In genomic region chr1:65180977-65181376, GRCh38 we compare ENCODE assay signal across 31 cellular contexts. TPM values are rescaled to one million over a fixed set of nuclear protein-coding genes. Genes with fewer than 3 reads are reported as not detected.
"Had no signal": no experiment of that assay in that cellular context is flagged by ENCODE, and none has a peak within 500 bp of the region (broad histone marks: within the 10 kb centered on the region; RNA-seq: fewer than 3 reads in every experiment).

No MANE protein-coding gene starts in this region.

- H3K4me1 Mint-ChIP-seq: naive thymus-derived CD8-positive, alpha-beta T cell; neural crest cell; stimulated activated memory B cell treated with anti-CD40 and anti-IgM and Interleukin-4, amounts not matched to agents 10 μg/mL and 1 μg/mL and 100 μg/mL, for 72 hours; stimulated activated naive CD8-positive, alpha-beta T cell treated with anti-CD3 and anti-CD28 coated beads, Interleukin-15, amount 100 ng/mL, for 72 hours had no signal

- H3K4me3 ChIP-seq: pancreas, prostate gland, right lobe of liver, sigmoid colon, skin epidermis, smooth muscle cell, spleen, suprapubic skin, testis, tibial artery, transverse colon, upper lobe of left lung, vagina had no signal

- H3K27ac ChIP-seq: neutrophil, pancreas, prostate gland, right lobe of liver, sigmoid colon, skin epidermis, spleen, suprapubic skin, testis, tibial artery, transverse colon, upper lobe of left lung, vagina had no signal

- H3K36me3 ChIP-seq: neutrophil, pancreas, prostate gland, right lobe of liver, sigmoid colon, spleen, suprapubic skin, tibial artery, transverse colon, upper lobe of left lung, vagina had no signal

- H3K9me3 Mint-ChIP-seq: naive thymus-derived CD8-positive, alpha-beta T cell; natural killer cell treated with Interleukin-12 subunit alpha and Interleukin-12 subunit beta and Interleukin-15 and Interleukin-18, amount 100 ng/mL, for 72 hours; nephron progenitor cell; neural crest cell; stimulated activated memory B cell treated with anti-CD40 and anti-IgM and Interleukin-4, amounts not matched to agents 10 μg/mL and 1 μg/mL and 100 μg/mL, for 72 hours; stimulated activated naive CD8-positive, alpha-beta T cell treated with anti-CD3 and anti-CD28 coated beads, Interleukin-15, amount 100 ng/mL, for 72 hours had no signal

- H3K4me1 ChIP-seq: pancreas, spleen, testis had no signal

- H3K4me3 Mint-ChIP-seq: naive thymus-derived CD8-positive, alpha-beta T cell; natural killer cell treated with Interleukin-12 subunit alpha and Interleukin-12 subunit beta and Interleukin-15 and Interleukin-18, amount 100 ng/mL, for 72 hours; nephron progenitor cell; neural crest cell; stimulated activated memory B cell treated with anti-CD40 and anti-IgM and Interleukin-4, amounts not matched to agents 10 μg/mL and 1 μg/mL and 100 μg/mL, for 72 hours; stimulated activated naive CD8-positive, alpha-beta T cell treated with anti-CD3 and anti-CD28 coated beads, Interleukin-15, amount 100 ng/mL, for 72 hours had no signal

- FAIRE-seq: pancreas, urothelium cell line had no signal

- DNase-seq: naive thymus-derived CD8-positive, alpha-beta T cell; nephron progenitor cell; nucleus accumbens; pancreas; right cardiac atrium; right lobe of liver; sigmoid colon; spleen; stimulated activated CD4-positive, alpha-beta T cell treated with anti-CD3 and anti-CD28 coated beads, Interleukin-12 subunit alpha, Interleukin-12 subunit beta, amount 100 ng/mL, for 4 hours; stimulated activated CD4-positive, alpha-beta T cell treated with anti-CD3 and anti-CD28 coated beads, Interleukin-1b, Interleukin-23, amount 100 ng/mL, for 48 hours; stimulated activated CD4-positive, alpha-beta T cell treated with anti-CD3 and anti-CD28 coated beads, Interleukin-4, amount 100 ng/mL, for 1 hour; stimulated activated CD4-positive, alpha-beta T cell treated with anti-CD3 and anti-CD28 coated beads, Interleukin-4, amount 100 ng/mL, for 4 hours; stimulated activated CD8-positive, alpha-beta memory T cell treated with anti-CD3 and anti-CD28 coated beads, Interleukin-4, amount 100 ng/mL, for 48 hours; stimulated activated naive CD4-positive, alpha-beta T cell; stimulated activated naive CD8-positive, alpha-beta T cell treated with anti-CD3 and anti-CD28 coated beads, Interleukin-15, amount 100 ng/mL, for 72 hours; stimulated activated naive CD8-positive, alpha-beta T cell treated with anti-CD3 and anti-CD28 coated beads, Interleukin-15, Interleukin-2, amounts not matched to agents 100 U/mL and 50 U/mL, for 24 hours; substantia nigra; testis; tibial artery; transverse colon; upper lobe of left lung had no signal

- H3K4me2 ChIP-seq: smooth muscle cell had no signal

- ATAC-seq: naive thymus-derived CD8-positive, alpha-beta T cell; natural killer cell treated with Interleukin-12 subunit alpha and Interleukin-12 subunit beta and Interleukin-15 and Interleukin-18, amount 100 ng/mL, for 72 hours; pancreas; right cardiac atrium; right lobe of liver; stimulated activated memory B cell treated with anti-CD40 and anti-IgM and Interleukin-4, amounts not matched to agents 10 μg/mL and 1 μg/mL and 100 μg/mL, for 72 hours; stimulated activated naive CD8-positive, alpha-beta T cell treated with anti-CD3 and anti-CD28 coated beads, Interleukin-15, amount 100 ng/mL, for 72 hours; stimulated activated naive CD8-positive, alpha-beta T cell treated with anti-CD3 and anti-CD28 coated beads, Interleukin-15, Interleukin-2, amounts not matched to agents 100 U/mL and 50 U/mL, for 24 hours had no signal

- H3K9me3 ChIP-seq: neutrophil, pancreas, prostate gland, right lobe of liver, sigmoid colon, spleen, suprapubic skin, testis, tibial artery, transverse colon, upper lobe of left lung, vagina had no signal

- H3K36me3 Mint-ChIP-seq: naive thymus-derived CD8-positive, alpha-beta T cell; natural killer cell treated with Interleukin-12 subunit alpha and Interleukin-12 subunit beta and Interleukin-15 and Interleukin-18, amount 100 ng/mL, for 72 hours; stimulated activated memory B cell treated with anti-CD40 and anti-IgM and Interleukin-4, amounts not matched to agents 10 μg/mL and 1 μg/mL and 100 μg/mL, for 72 hours had no signal

- H3K27me3 ChIP-seq: neutrophil, pancreas, right lobe of liver, sigmoid colon, spleen, suprapubic skin, testis, tibial artery, transverse colon, upper lobe of left lung, vagina had no signal

- H3K27me3 Mint-ChIP-seq: stimulated activated memory B cell treated with anti-CD40 and anti-IgM and Interleukin-4, amounts not matched to agents 10 μg/mL and 1 μg/mL and 100 μg/mL, for 72 hours; stimulated activated naive CD8-positive, alpha-beta T cell treated with anti-CD3 and anti-CD28 coated beads, Interleukin-15, amount 100 ng/mL, for 72 hours had no signal

- H3K27ac Mint-ChIP-seq: naive thymus-derived CD8-positive, alpha-beta T cell; natural killer cell treated with Interleukin-12 subunit alpha and Interleukin-12 subunit beta and Interleukin-15 and Interleukin-18, amount 100 ng/mL, for 72 hours; nephron progenitor cell; stimulated activated memory B cell treated with anti-CD40 and anti-IgM and Interleukin-4, amounts not matched to agents 10 μg/mL and 1 μg/mL and 100 μg/mL, for 72 hours had no signal

RNA-seq across cellular contexts. Expression of gene AK4, which starts 33.0 kb away (rescaled TPM):
- polyA plus RNA-seq: naive thymus-derived CD8-positive, alpha-beta T cell had no signal
